ENCODE assay signal across 8 cellular contexts in the genomic region with DNA sequence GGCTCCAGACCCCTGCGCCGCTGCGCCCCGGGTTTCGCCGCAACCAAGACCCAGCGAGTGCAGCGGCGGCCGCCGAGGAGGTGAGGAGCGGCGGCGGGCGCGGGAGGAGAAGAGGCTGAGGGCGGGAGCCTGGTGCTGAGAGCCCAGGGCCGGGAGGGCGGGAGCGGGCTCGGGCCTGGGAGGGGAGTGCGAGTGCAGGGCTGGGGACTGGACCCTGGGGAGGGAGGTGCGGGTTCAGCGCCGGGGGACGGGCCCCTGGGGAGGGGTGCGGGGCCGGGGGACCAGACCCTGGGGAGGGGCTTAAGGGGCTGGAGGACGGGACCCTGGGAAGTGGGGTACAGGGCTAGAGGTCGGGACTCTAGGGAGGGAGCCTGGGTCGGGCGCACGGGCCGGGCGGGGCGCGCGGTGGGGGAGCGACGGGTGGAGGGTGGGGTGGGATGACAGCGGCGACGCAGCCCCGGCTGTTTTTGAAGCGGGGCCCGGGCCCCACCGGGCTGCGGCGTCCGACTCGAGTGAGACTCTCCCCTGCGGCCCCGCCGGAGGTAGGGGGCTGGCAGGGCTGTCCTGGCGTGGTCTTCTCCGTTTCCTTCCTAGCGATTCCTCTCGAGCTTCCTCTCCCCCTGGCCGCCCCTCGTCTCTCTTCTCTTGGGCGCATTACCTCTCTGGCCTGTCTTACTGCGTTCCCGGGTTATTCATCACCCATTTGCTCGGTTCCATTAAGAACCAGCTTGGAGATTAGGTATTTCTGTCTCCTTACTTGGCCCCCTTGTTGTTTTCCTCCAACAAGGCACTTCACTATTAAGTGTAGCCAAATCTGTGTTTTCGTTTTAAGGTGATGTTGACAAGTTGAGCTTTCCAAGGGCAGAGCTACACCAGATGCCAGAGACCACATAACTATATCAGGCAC. TPM values are rescaled to one million over a fixed set of nuclear protein-coding genes. Genes with fewer than 3 reads are reported as not detected.
A peak's percentile ranks its signal among the peaks of the same experiment; 100 is the strongest.
DNase-seq lines count a peak whose midpoint lies in the region; ATAC-seq, FAIRE-seq and TF ChIP-seq lines count a peak whose summit lies in the region.

No MANE protein-coding gene starts in this region.

- H3K4me1 ChIP-seq in PC-9 (replicated peaks; ENCODE audit: insufficient read depth) (peaks cover 28% of the 10 kb centered on the region), adrenal gland (replicated peaks in 1 of 2) (peaks cover 18 to 47% of the 10 kb centered on the region in 2 donors), sigmoid colon (peaks cover 0 to 30% (median 20%) of the 10 kb centered on the region in 4 donors)

- TF ChIP-seq POLR2A in GM12891 (IDR thresholded peaks at IDR 0.05; ENCODE audit: low read depth, low read length) (no peak), adrenal gland (IDR thresholded peaks at IDR 0.05) (no peak), sigmoid colon (IDR thresholded peaks at IDR 0.05) (no peak)

- ATAC-seq in HG02588 (IDR thresholded peaks at IDR 0.05; ENCODE audit: unreplicated experiment), result peak; percentile 31

- peak overlapping the region; percentile 88 for H3K4me3 ChIP-seq in PC-9
- peak overlapping the region; percentile 64 to 98 (median 76) for H3K4me3 ChIP-seq in adrenal gland
- peak overlapping the region; percentile 66 to 96 (median 88) for H3K4me3 ChIP-seq in sigmoid colon

- H2AFZ ChIP-seq in PC-9, result peak overlapping the region; percentile 92

- peak; percentile 50 for FAIRE-seq in GM12891 (lab: Jason Lieb, UNC)

- WGBS in adrenal gland, 4 donors, result 0 to 1% (median 1%) methylated on average over 10 to 65 of the region's 65 CpGs
- WGBS in sigmoid colon, 2 donors, result 0 to 1% methylated on average over 65 of the region's 65 CpGs

- CTCF ChIA-PET in PC-9 (lab: Charles Lee), result interaction anchor here (0.6 kb wide), 1 partner anchor 81 kb away, joined by 3 read pairs; no protein-coding TSS in a partner anchor

- peaks cover 41% of the 10 kb centered on the region for H3F3A ChIP-seq in PC-9 (ENCODE audit: insufficient read depth, low read depth)

- no TSS peak for BruUV-seq in PC-9 (replicated peaks; lab: Mats Ljungman, UMichigan)

- no peak for TF ChIP-seq EP300 in sigmoid colon (IDR thresholded peaks at IDR 0.05)

- POLR2A ChIA-PET in PC-9 (lab: Charles Lee; ENCODE audit: unreplicated experiment), result interaction anchor here (0.5 to 0.7 kb wide), 5 partner anchors 21 to 1120 kb away, joined by 3 to 22 read pairs (median 7); a partner anchor contains a TSS

- no peaks in the 10 kb centered on the region; the same call in 1 of the 2 replicates for H4K20me1 ChIP-seq in PC-9 (ENCODE audit: insufficient read depth)

- peak; percentile 47 for DNase-seq in GM12891 (ENCODE audit: insufficient read length, low spot score)
- peak in 1 of 2 experiments; percentile 26 for DNase-seq in PC-9
- peak in 3 of 7 donors; percentile 30 to 55 (median 45) for DNase-seq in adrenal gland
- DNase-seq in hepatic stellate cell (ENCODE audit: low spot score), result peak; percentile 26
- peak; percentile 75 for DNase-seq in sigmoid colon
- DNase-seq in midbrain (lab: John Stamatoyannopoulos, UW), result no peak
- DNase-seq in medulla oblongata (ENCODE audit: extremely low spot score), result no peak

- peaks cover 76% of the 10 kb centered on the region for H3K79me2 ChIP-seq in PC-9 (ENCODE audit: low read depth)

- no peaks in the 10 kb centered on the region for H3K9me3 ChIP-seq in PC-9 (ENCODE audit: insufficient read depth, low read depth)
- no peaks in the 10 kb centered on the region for H3K9me3 ChIP-seq in adrenal gland (replicated peaks in 1 of 3)
- no peaks in the 10 kb centered on the region for H3K9me3 ChIP-seq in sigmoid colon

- H3K9me2 ChIP-seq in PC-9 (ENCODE audit: insufficient read depth), result no peaks in the 10 kb centered on the region

- peak overlapping the region; percentile 44; the same call in 1 of the 2 replicates for H3K27ac ChIP-seq in PC-9
- peak overlapping the region; percentile 47 to 99 (median 83) for H3K27ac ChIP-seq in adrenal gland
- peak overlapping the region; percentile 90 to 94 (median 94) for H3K27ac ChIP-seq in sigmoid colon

- H3K27me3 ChIP-seq in PC-9 (ENCODE audit: insufficient read depth, low read depth), result no peaks in the 10 kb centered on the region
- H3K27me3 ChIP-seq in adrenal gland, result no peaks in the 10 kb centered on the region
- H3K27me3 ChIP-seq in sigmoid colon, result no peaks in the 10 kb centered on the region

- TF ChIP-seq CTCF in PC-9 (conservative IDR thresholded peaks at IDR 0.05) (no peak), adrenal gland (IDR thresholded peaks at IDR 0.05) (no peak), sigmoid colon (IDR thresholded peaks at IDR 0.05) (no peak)

- intact Hi-C loops in PC-9 (cut with micrococcal nuclease; ENCODE audit: unreplicated experiment) (loop anchor here (10.0 kb wide), 1 partner anchor 80 kb away; a partner anchor contains a TSS), adrenal gland (cut with DNase I) (loop anchor here in 1 of 2 donors (10.0 kb wide), 1 partner anchor 80 kb away; a partner anchor contains a TSS), sigmoid colon (cut with DNase I) (loop anchor here (5.0 kb wide), 2 partner anchors 48 to 98 kb away; no protein-coding TSS in a partner anchor)

- H3K36me3 ChIP-seq in PC-9 (ENCODE audit: low read depth), result peaks cover 25% of the 10 kb centered on the region
- H3K36me3 ChIP-seq in adrenal gland (replicated peaks in 1 of 2), result peaks cover 0 to 12% of the 10 kb centered on the region in 2 donors
- H3K36me3 ChIP-seq in sigmoid colon, result peaks cover 0 to 15% (median 1%) of the 10 kb centered on the region in 4 donors

- peak overlapping the region; percentile 100 for H3K4me2 ChIP-seq in PC-9

TF ChIP-seq in GM12891, 5 proteins besides CTCF, POLR2A, EP300 and RAD21:
- TF ChIP-seq POU2F2 (IDR thresholded peaks at IDR 0.05; ENCODE audit: low read depth, low read length) (no peak), TAF1 (IDR thresholded peaks at IDR 0.05; ENCODE audit: low read depth, low read length) (no peak), PAX5 (IDR thresholded peaks at IDR 0.05; ENCODE audit: insufficient read depth, low read length, severe bottlenecking) (no peak), SPI1 (IDR thresholded peaks at IDR 0.05; ENCODE audit: low read depth, low read length) (no peak), POLR2AphosphoS5 (IDR thresholded peaks at IDR 0.05; ENCODE audit: low read depth, low read length) (0 out of 2 replicates have a peak, but pooled peaks have one; percentile 2)

RNA-seq across cellular contexts. Expression of a gene that starts 0.7 kb away (rescaled TPM):
- polyA plus RNA-seq in GM12891 (2012; ENCODE audit: low read depth, missing spikeins), result 34.0 TPM
- total RNA-seq in PC-9 (2021), result 84.0 and 118 TPM in 2 replicates
- 100 to 1,000 TPM in 2 of 8 donors, 10 to 100 TPM in 6; 48.9 to 126 (median 69.9) TPM for total RNA-seq in adrenal gland
- polyA plus RNA-seq in adrenal gland, result 10 to 100 TPM; 14.9 to 45.9 (median 23.1) TPM
- total RNA-seq in sigmoid colon, result 10 to 100 TPM; 23.2 to 28.5 (median 26.8) TPM
- 10 to 100 TPM; 10.8 to 27.8 (median 22.2) TPM for polyA plus RNA-seq in sigmoid colon

Comparison
In these comparisons a context has a peak if more than half of its experiments do, and no peak if none do; other contexts are left out.
1. DNase-seq: peak in GM12891 (single experiment), hepatic stellate cell (single experiment) and sigmoid colon (single experiment); none in midbrain (single experiment) and medulla oblongata (single experiment).
2. Peak in every context shown above with its lines, with median percentiles within 50 percentile points of each other: H3K27ac ChIP-seq and H3K4me3 ChIP-seq.